1 cellular context compared by ENCODE assay signal in genomic region chr2:127893494-127893893, GRCh38.
TF ChIP-seq lines count a peak whose summit lies in the region.

No MANE protein-coding gene starts in this region.

TF ChIP-seq in H1, 55 proteins besides CTCF, POLR2A, EP300 and RAD21 (continued from another document):
- TF ChIP-seq KDM1A (IDR thresholded peaks at IDR 0.05; ENCODE audit: borderline replicate concordance, low read length): no peak
- no peak for TF ChIP-seq TBP (IDR thresholded peaks at IDR 0.05; ENCODE audit: low read depth, low read length)
- no peak for TF ChIP-seq CREB1 (IDR thresholded peaks at IDR 0.05)
- no peak for TF ChIP-seq SRF (IDR thresholded peaks at IDR 0.05; ENCODE audit: low read depth, low read length)
- no peak for TF ChIP-seq SUZ12 (IDR thresholded peaks at IDR 0.05; ENCODE audit: low read length)
- TF ChIP-seq KDM5A (IDR thresholded peaks at IDR 0.05; ENCODE audit: low read length): no peak
- TF ChIP-seq JUND (IDR thresholded peaks at IDR 0.05; ENCODE audit: low read length): no peak
- no peak for TF ChIP-seq USF2 (IDR thresholded peaks at IDR 0.05; ENCODE audit: low read length)
- no peak for TF ChIP-seq MAFK (IDR thresholded peaks at IDR 0.05; ENCODE audit: low read depth, low read length)
- no peak for TF ChIP-seq BRCA1 (IDR thresholded peaks at IDR 0.05; ENCODE audit: low read depth, low read length)
